8 cellular contexts compared by ENCODE assay signal in the genomic region with DNA sequence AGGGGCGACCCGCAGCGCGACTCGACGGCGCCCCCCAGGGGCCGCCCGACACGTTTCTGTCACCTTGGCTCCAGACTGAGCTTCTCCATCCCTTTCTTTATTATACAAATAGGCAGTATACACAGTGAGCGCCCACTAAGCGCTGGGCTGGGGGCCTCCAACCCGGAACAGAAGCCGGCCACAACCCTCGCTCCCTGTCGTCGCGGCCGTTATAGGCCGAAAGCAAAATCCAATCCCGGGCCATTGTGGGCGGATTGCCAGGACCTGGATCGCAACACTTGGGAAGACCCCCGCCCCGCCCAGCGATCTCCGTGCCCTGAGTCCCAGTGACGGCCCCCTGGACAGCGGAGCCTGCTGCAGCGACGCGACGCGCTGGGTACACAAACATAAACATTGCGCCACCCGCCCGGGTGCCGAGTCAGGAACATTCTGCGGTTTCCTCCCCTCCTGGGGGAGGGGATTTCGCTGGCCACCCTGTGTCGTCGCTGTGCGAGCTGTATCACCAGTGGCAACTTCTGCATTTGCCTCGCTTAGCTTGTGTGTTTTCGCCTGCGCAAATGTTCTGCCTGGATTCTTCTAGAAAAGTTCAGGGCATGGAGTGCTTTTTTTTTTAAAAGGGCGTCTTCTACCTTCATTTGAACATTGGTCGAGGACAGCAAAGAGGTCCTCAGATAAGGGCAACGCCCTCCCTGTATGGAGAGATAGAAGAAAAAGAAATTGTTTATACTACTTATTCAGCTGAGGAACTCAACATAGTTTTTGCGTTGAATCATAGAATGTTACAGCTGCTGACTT. TPM values are rescaled to one million over a fixed set of nuclear protein-coding genes. Genes with fewer than 3 reads are reported as not detected.
DNase-seq lines count a peak whose midpoint lies in the region; ATAC-seq and TF ChIP-seq lines count a peak whose summit lies in the region.

No MANE protein-coding gene starts in this region.

- H3K4me2 ChIP-seq in OCI-LY3 (ENCODE audit: low read length): peak overlapping the region; percentile 99

- H3K4me3 ChIP-seq in ACC112 (ENCODE audit: low read depth, low read length) (peak overlapping the region; percentile 72), OCI-LY3 (ENCODE audit: low read length) (peak overlapping the region; percentile 95), epithelial cell of proximal tubule (ENCODE audit: low read depth, low read length) (peak overlapping the region; percentile 48), mucosa of rectum (ENCODE audit: low read length in 2 of 2) (peak overlapping the region; percentile 71 to 81)

- peaks cover 40% of the 10 kb centered on the region for H3K79me2 ChIP-seq in ACC112 (ENCODE audit: control insufficient read depth, insufficient read depth, low read length, unreplicated experiment)
- peaks cover 11% of the 10 kb centered on the region for H3K79me2 ChIP-seq in OCI-LY3 (ENCODE audit: low read length)

- DNase-seq in activated T-cell treated with anti-CD3 and anti-CD28 coated beads for 24 hours (ENCODE audit: low read depth): peak; percentile 54
- peak; percentile 91 for DNase-seq in epithelial cell of proximal tubule (ENCODE audit: low read depth)
- DNase-seq in stimulated activated CD8-positive, alpha-beta memory T cell treated with anti-CD3 and anti-CD28 coated beads, Interleukin-4, amount 100 ng/mL, for 4 hours (ENCODE audit: low read depth in 2 of 2, low spot score in 1 of 2): peak; percentile 47 to 66

- H3K9ac ChIP-seq in OCI-LY3 (ENCODE audit: low read length): peak overlapping the region; percentile 93
- H3K9ac ChIP-seq in mucosa of rectum (ENCODE audit: low read depth in 1 of 2, low read length in 2 of 2): peak overlapping the region; percentile 96 to 100

- TF ChIP-seq CTCF in OCI-LY3 (IDR thresholded peaks at IDR 0.05; ENCODE audit: low read depth, low read length) (peak; percentile 82), epithelial cell of proximal tubule (conservative IDR thresholded peaks at IDR 0.05; ENCODE audit: low read depth, low read length) (peak; percentile 79)

- no peaks in the 10 kb centered on the region for H4K20me1 ChIP-seq in OCI-LY3 (ENCODE audit: insufficient read depth, low read length)

- H3K36me3 ChIP-seq in ACC112 (ENCODE audit: insufficient read depth, low read length) (peaks cover 35% of the 10 kb centered on the region), OCI-LY3 (replicated peaks; ENCODE audit: low read depth, low read length) (peaks cover 16% of the 10 kb centered on the region), mucosa of rectum (ENCODE audit: control insufficient read depth in 2 of 2, insufficient read depth in 2 of 2, low read length in 2 of 2) (peaks cover 23 to 27% of the 10 kb centered on the region in 2 donors)

- no peaks in the 10 kb centered on the region for H3K27me3 ChIP-seq in ACC112 (ENCODE audit: insufficient read depth, low read length)
- no peaks in the 10 kb centered on the region for H3K27me3 ChIP-seq in OCI-LY3 (ENCODE audit: low read depth, low read length)
- H3K27me3 ChIP-seq in mucosa of rectum (ENCODE audit: control insufficient read depth in 2 of 2, insufficient read depth in 2 of 2, low read length in 2 of 2): no peaks in the 10 kb centered on the region

- H3K27ac ChIP-seq in ACC112 (ENCODE audit: low read depth, low read length): peak overlapping the region; percentile 100
- H3K27ac ChIP-seq in OCI-LY3 (ENCODE audit: low read length): peak overlapping the region; percentile 81
- H3K27ac ChIP-seq in mucosa of rectum (ENCODE audit: low read depth in 2 of 2, low read length in 2 of 2): peak overlapping the region; percentile 100

- ATAC-seq in GM18868 (IDR thresholded peaks at IDR 0.05; ENCODE audit: unreplicated experiment) (peak; percentile 34), HG03442 (IDR thresholded peaks at IDR 0.05; ENCODE audit: unreplicated experiment) (peak; percentile 29)

- H3K4me1 ChIP-seq in ACC112 (ENCODE audit: control insufficient read depth, insufficient read depth, low read length, unreplicated experiment) (peaks cover 54% of the 10 kb centered on the region), OCI-LY3 (ENCODE audit: low read length) (peaks cover 31% of the 10 kb centered on the region), mucosa of rectum (ENCODE audit: control insufficient read depth in 2 of 2, insufficient read depth in 2 of 2, low read length in 2 of 2) (peaks cover 69 to 72% of the 10 kb centered on the region in 2 donors)

- H2AFZ ChIP-seq in ACC112 (ENCODE audit: low read length, unreplicated experiment) (no peak overlapping the region), OCI-LY3 (ENCODE audit: low read depth, low read length) (peak overlapping the region; percentile 59)

- H3K9me3 ChIP-seq in OCI-LY3 (ENCODE audit: insufficient read depth, low read length) (no peaks in the 10 kb centered on the region), mucosa of rectum (ENCODE audit: control insufficient read depth in 2 of 2, low read length in 2 of 2) (no peaks in the 10 kb centered on the region)

RNA-seq across cellular contexts. Expression of gene DUSP1, which starts 1.3 kb away (rescaled TPM):
- total RNA-seq in epithelial cell of proximal tubule: 186 and 215 TPM in 2 replicates

Comparison
In these comparisons a context has a peak if more than half of its experiments do, and no peak if none do; other contexts are left out.
1. Peak in every context shown above with its lines: DNase-seq, ATAC-seq, H3K4me3 ChIP-seq and H3K27ac ChIP-seq.